8 cellular contexts compared by ENCODE assay signal in genomic region chr2:233354971-233355574, GRCh38. TPM values are rescaled to one million over a fixed set of nuclear protein-coding genes. Genes with fewer than 3 reads are reported as not detected.
DNase-seq lines count a peak whose midpoint lies in the region; ATAC-seq and TF ChIP-seq lines count a peak whose summit lies in the region.

No MANE protein-coding gene starts in this region.

- TF ChIP-seq CTCF in activated B cell treated with CpG ODN at 0.5 μM for 24 hours (IDR thresholded peaks at IDR 0.05) (no peak), esophagus muscularis mucosa (IDR thresholded peaks at IDR 0.05) (no peak), neural cell (IDR thresholded peaks at IDR 0.05; ENCODE audit: poor library complexity, severe bottlenecking) (no peak)

- TF ChIP-seq EP300 in esophagus muscularis mucosa (IDR thresholded peaks at IDR 0.05): no peak
- no peak for TF ChIP-seq EP300 in neural cell (conservative IDR thresholded peaks at IDR 0.05; ENCODE audit: poor library complexity, severe bottlenecking)

- H3K9me3 ChIP-seq in esophagus muscularis mucosa (no peaks in the 10 kb centered on the region), neural cell (ENCODE audit: low read length) (no peaks in the 10 kb centered on the region)

- H3K36me3 ChIP-seq in esophagus muscularis mucosa: no peaks in the 10 kb centered on the region
- no peaks in the 10 kb centered on the region for H3K36me3 ChIP-seq in neural cell (ENCODE audit: insufficient read depth, low read length)

- H3K9ac ChIP-seq in neural cell (ENCODE audit: low read length): peak overlapping the region; percentile 63

- H3K4me3 ChIP-seq in esophagus muscularis mucosa (peak overlapping the region; percentile 71 to 86 (median 72)), neural cell (ENCODE audit: low read length) (peak overlapping the region; percentile 85)

- H2AFZ ChIP-seq in neural cell (ENCODE audit: low read depth, low read length): no peak overlapping the region

- H3K4me1 ChIP-seq in esophagus muscularis mucosa: peaks cover 21 to 46% (median 46%) of the 10 kb centered on the region in 4 donors

- H3K27me3 ChIP-seq in esophagus muscularis mucosa (no peaks in the 10 kb centered on the region), neural cell (ENCODE audit: insufficient read depth, low read depth, low read length) (peaks cover 3% of the 10 kb centered on the region)

- no peak for TF ChIP-seq POLR2A in esophagus muscularis mucosa (IDR thresholded peaks at IDR 0.05; ENCODE audit: low read depth)

- intact Hi-C loops in activated B cell treated with CpG ODN at 0.5 μM for 24 hours (cut with micrococcal nuclease): loop anchor here (1.0 to 5.0 kb wide), 5 partner anchors 24 to 293 kb away; partner anchors contain the start of gene INPP5D
- intact Hi-C loops in esophagus muscularis mucosa (cut with DNase I): loop anchor here (2.0 kb wide), 2 partner anchors 34 to 88 kb away; no protein-coding TSS in a partner anchor

- H3K4me3 Mint-ChIP-seq in activated B cell treated with CpG ODN at 0.5 μM for 24 hours: peak overlapping the region; percentile 92

- peaks cover 87% of the 10 kb centered on the region for H3K4me1 Mint-ChIP-seq in activated B cell treated with CpG ODN at 0.5 μM for 24 hours

- CTCF ChIA-PET in activated B cell treated with CpG ODN at 0.5 μM for 24 hours (lab: Charles Lee): interaction anchor here (2.1 to 4.9 kb wide), 2 partner anchors 12 to 88 kb away, joined by 4 to 21 read pairs; no protein-coding TSS in a partner anchor

- no peaks in the 10 kb centered on the region for H4K20me1 ChIP-seq in neural cell (ENCODE audit: insufficient read depth)

- ATAC-seq in HG02870 (IDR thresholded peaks at IDR 0.05; ENCODE audit: unreplicated experiment): peak; percentile 10
- ATAC-seq in activated B cell treated with CpG ODN at 0.5 μM for 24 hours (ENCODE audit: low read depth): no peak

- no peak for TF ChIP-seq RAD21 in neural cell (conservative IDR thresholded peaks at IDR 0.05)

- H3K27ac ChIP-seq in esophagus muscularis mucosa (replicated peaks in 1 of 4): peak overlapping the region in 1 of 4 donors; percentile 46
- H3K27ac ChIP-seq in neural cell (ENCODE audit: low read length): no peak overlapping the region

- no peaks in the 10 kb centered on the region for H3K27me3 Mint-ChIP-seq in activated B cell treated with CpG ODN at 0.5 μM for 24 hours

- H3K9me2 ChIP-seq in neural cell (ENCODE audit: insufficient read depth, low read length): no peaks in the 10 kb centered on the region

- H3K4me2 ChIP-seq in neural cell (ENCODE audit: low read length): peak overlapping the region; percentile 72

- WGBS in esophagus muscularis mucosa: 0% methylated on average over 11 of the region's 46 CpGs

- H3F3A ChIP-seq in neural cell (ENCODE audit: insufficient read depth, low read length, poor library complexity, severe bottlenecking): no peaks in the 10 kb centered on the region

- DNase-seq in NCI-H1436 (lab: John Stamatoyannopoulos, UW) (peak; percentile 10), NCI-H1436 treated with DMSO at 0.1 percent for 48 hours (lab: John Stamatoyannopoulos, UW) (no peak), activated B cell treated with CpG ODN at 0.5 μM for 24 hours (peak; percentile 30), esophagus muscularis mucosa (ENCODE audit: extremely low spot score) (no peak), putamen (ENCODE audit: low spot score) (no peak), H4 (ENCODE audit: low spot score) (no peak)

- peaks cover 16% of the 10 kb centered on the region for H3K79me2 ChIP-seq in neural cell (replicated peaks; ENCODE audit: insufficient read depth, low read length)

- POLR2A ChIA-PET in activated B cell treated with CpG ODN at 0.5 μM for 24 hours (lab: Charles Lee): interaction anchor here (0.7 to 6.1 kb wide), 6 partner anchors 8 to 63 kb away, joined by 3 to 93 read pairs (median 8); no protein-coding TSS in a partner anchor

- peaks cover 34% of the 10 kb centered on the region for H3K36me3 Mint-ChIP-seq in activated B cell treated with CpG ODN at 0.5 μM for 24 hours (ENCODE audit: low read depth)

- H3K27ac Mint-ChIP-seq in activated B cell treated with CpG ODN at 0.5 μM for 24 hours: peak overlapping the region; percentile 93

- H3K9me3 Mint-ChIP-seq in activated B cell treated with CpG ODN at 0.5 μM for 24 hours: no peaks in the 10 kb centered on the region

TF ChIP-seq in neural cell, 6 proteins besides CTCF, POLR2A, EP300 and RAD21:
- no peak for TF ChIP-seq POLR2AphosphoS5 (IDR thresholded peaks at IDR 0.05)
- peak; percentile 17 for TF ChIP-seq MXI1 (conservative IDR thresholded peaks at IDR 0.05; ENCODE audit: poor library complexity, severe bottlenecking)

RNA-seq across cellular contexts. Expression of gene DGKD, which starts 0.8 kb away (rescaled TPM):
- total RNA-seq in activated B cell treated with CpG ODN at 0.5 μM for 24 hours: 140 and 188 TPM in 2 replicates
- total RNA-seq in esophagus muscularis mucosa: 10 to 100 TPM; 11.6 to 16.1 (median 13.3) TPM
- 33.4 and 36.4 TPM in 2 replicates for polyA plus RNA-seq in neural cell
- polyA minus RNA-seq in neural cell: 59.0 and 64.3 TPM in 2 replicates
- 33.4 and 34.3 TPM in 2 replicates for total RNA-seq in H4 (2014; rRNA removed; shearing (Covaris generic))

RNA-seq across cellular contexts. Expression of gene SAG, which starts 47.5 kb away (rescaled TPM):
- total RNA-seq in activated B cell treated with CpG ODN at 0.5 μM for 24 hours (0.04 TPM in 1 of 2 replicates, not detected in the other), esophagus muscularis mucosa (not detected)
- 1.1 TPM in 1 of 2 replicates, not detected in the other for polyA plus RNA-seq in neural cell
- polyA minus RNA-seq in neural cell: not detected in 2 replicates
- total RNA-seq in H4 (2014; rRNA removed; shearing (Covaris generic)): not detected in 2 replicates

Comparison
In these comparisons a context has a peak if more than half of its experiments do, and no peak if none do; other contexts are left out.
1. DNase-seq: peak in NCI-H1436 (single experiment) and activated B cell treated with CpG ODN at 0.5 μM for 24 hours (single experiment); none in NCI-H1436 treated with DMSO at 0.1 percent for 48 hours (single experiment), esophagus muscularis mucosa (single experiment), putamen (single experiment) and H4 (single experiment).